ENCODE assay signal across 1 cellular context in the genomic region with DNA sequence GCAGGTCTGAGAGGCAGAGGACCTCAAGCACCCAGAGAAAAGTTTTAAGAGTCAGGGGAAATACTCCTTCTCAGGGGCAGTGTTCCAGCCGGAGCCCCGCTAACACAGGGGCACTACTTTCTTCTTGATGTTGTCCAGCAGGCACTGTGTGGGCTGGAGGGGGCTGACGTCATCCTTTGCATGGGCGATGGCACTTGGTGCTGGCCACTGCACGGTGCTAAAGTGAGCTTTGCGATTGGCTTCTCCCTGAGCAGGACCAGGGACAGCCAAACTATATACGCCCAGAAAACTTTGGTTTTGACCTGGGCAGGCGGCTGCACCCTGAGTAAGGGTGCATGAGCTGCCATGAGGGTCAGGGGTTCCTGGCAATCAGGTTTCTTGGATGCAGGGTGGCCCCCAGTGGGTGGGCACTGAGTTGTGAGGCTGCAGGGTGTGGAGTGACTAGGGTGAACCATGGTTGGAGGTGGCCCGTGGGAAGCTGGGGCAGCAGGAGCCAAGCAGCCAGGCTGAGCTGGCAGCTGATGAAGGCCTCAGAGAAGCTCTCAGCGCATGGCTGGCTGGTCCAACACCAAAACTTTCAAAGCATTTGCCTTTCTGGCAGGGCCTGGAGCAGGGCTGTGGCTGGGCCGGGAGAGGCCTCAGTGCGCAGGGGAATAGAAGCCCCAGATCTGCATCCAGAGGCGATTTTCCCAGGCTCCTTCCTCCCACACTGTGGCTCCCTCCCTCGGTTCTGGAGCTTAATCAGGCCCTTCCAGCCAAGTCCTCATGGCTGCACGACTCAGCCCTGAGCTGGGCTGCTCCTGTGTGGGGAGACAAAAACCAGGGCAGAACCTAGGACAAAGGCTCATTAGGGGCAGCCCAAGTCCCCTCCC.
TF ChIP-seq lines count a peak whose summit lies in the region.

No MANE protein-coding gene starts in this region.

TF ChIP-seq in GM23338, 12 proteins besides CTCF, POLR2A, EP300 and RAD21 (continued from another document):
- TF ChIP-seq, protein P1, sequence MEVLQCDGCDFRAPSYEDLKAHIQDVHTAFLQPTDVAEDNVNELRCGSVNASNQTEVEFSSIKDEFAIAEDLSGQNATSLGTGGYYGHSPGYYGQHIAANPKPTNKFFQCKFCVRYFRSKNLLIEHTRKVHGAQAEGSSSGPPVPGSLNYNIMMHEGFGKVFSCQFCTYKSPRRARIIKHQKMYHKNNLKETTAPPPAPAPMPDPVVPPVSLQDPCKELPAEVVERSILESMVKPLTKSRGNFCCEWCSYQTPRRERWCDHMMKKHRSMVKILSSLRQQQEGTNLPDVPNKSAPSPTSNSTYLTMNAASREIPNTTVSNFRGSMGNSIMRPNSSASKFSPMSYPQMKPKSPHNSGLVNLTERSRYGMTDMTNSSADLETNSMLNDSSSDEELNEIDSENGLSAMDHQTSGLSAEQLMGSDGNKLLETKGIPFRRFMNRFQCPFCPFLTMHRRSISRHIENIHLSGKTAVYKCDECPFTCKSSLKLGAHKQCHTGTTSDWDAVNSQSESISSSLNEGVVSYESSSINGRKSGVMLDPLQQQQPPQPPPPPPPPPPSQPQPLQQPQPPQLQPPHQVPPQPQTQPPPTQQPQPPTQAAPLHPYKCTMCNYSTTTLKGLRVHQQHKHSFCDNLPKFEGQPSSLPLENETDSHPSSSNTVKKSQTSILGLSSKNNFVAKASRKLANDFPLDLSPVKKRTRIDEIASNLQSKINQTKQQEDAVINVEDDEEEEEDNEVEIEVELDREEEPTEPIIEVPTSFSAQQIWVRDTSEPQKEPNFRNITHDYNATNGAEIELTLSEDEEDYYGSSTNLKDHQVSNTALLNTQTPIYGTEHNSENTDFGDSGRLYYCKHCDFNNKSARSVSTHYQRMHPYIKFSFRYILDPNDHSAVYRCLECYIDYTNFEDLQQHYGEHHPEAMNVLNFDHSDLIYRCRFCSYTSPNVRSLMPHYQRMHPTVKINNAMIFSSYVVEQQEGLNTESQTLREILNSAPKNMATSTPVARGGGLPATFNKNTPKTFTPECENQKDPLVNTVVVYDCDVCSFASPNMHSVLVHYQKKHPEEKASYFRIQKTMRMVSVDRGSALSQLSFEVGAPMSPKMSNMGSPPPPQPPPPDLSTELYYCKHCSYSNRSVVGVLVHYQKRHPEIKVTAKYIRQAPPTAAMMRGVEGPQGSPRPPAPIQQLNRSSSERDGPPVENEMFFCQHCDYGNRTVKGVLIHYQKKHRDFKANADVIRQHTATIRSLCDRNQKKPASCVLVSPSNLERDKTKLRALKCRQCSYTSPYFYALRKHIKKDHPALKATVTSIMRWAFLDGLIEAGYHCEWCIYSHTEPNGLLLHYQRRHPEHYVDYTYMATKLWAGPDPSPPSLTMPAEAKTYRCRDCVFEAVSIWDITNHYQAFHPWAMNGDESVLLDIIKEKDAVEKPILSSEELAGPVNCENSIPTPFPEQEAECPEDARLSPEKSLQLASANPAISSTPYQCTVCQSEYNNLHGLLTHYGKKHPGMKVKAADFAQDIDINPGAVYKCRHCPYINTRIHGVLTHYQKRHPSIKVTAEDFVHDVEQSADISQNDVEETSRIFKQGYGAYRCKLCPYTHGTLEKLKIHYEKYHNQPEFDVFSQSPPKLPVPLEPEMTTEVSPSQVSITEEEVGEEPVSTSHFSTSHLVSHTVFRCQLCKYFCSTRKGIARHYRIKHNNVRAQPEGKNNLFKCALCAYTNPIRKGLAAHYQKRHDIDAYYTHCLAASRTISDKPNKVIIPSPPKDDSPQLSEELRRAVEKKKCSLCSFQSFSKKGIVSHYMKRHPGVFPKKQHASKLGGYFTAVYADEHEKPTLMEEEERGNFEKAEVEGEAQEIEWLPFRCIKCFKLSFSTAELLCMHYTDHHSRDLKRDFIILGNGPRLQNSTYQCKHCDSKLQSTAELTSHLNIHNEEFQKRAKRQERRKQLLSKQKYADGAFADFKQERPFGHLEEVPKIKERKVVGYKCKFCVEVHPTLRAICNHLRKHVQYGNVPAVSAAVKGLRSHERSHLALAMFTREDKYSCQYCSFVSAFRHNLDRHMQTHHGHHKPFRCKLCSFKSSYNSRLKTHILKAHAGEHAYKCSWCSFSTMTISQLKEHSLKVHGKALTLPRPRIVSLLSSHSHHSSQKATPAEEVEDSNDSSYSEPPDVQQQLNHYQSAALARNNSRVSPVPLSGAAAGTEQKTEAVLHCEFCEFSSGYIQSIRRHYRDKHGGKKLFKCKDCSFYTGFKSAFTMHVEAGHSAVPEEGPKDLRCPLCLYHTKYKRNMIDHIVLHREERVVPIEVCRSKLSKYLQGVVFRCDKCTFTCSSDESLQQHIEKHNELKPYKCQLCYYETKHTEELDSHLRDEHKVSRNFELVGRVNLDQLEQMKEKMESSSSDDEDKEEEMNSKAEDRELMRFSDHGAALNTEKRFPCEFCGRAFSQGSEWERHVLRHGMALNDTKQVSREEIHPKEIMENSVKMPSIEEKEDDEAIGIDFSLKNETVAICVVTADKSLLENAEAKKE (CRISPR knock-in tag; IDR thresholded peaks at IDR 0.05), result no peak
- no peak for TF ChIP-seq ZNF114 (CRISPR knock-in tag; IDR thresholded peaks at IDR 0.05)
- no peak for TF ChIP-seq NANOG (IDR thresholded peaks at IDR 0.05; ENCODE audit: borderline replicate concordance)
- TF ChIP-seq, protein P2, sequence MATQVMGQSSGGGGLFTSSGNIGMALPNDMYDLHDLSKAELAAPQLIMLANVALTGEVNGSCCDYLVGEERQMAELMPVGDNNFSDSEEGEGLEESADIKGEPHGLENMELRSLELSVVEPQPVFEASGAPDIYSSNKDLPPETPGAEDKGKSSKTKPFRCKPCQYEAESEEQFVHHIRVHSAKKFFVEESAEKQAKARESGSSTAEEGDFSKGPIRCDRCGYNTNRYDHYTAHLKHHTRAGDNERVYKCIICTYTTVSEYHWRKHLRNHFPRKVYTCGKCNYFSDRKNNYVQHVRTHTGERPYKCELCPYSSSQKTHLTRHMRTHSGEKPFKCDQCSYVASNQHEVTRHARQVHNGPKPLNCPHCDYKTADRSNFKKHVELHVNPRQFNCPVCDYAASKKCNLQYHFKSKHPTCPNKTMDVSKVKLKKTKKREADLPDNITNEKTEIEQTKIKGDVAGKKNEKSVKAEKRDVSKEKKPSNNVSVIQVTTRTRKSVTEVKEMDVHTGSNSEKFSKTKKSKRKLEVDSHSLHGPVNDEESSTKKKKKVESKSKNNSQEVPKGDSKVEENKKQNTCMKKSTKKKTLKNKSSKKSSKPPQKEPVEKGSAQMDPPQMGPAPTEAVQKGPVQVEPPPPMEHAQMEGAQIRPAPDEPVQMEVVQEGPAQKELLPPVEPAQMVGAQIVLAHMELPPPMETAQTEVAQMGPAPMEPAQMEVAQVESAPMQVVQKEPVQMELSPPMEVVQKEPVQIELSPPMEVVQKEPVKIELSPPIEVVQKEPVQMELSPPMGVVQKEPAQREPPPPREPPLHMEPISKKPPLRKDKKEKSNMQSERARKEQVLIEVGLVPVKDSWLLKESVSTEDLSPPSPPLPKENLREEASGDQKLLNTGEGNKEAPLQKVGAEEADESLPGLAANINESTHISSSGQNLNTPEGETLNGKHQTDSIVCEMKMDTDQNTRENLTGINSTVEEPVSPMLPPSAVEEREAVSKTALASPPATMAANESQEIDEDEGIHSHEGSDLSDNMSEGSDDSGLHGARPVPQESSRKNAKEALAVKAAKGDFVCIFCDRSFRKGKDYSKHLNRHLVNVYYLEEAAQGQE (IDR thresholded peaks at IDR 0.05; ENCODE audit: unreplicated experiment), result no peak
- TF ChIP-seq EZH2 (IDR thresholded peaks at IDR 0.05; ENCODE audit: low read depth, unreplicated experiment), result no peak
- no peak for TF ChIP-seq EZH2phosphoT487 (IDR thresholded peaks at IDR 0.05; ENCODE audit: unreplicated experiment)
- TF ChIP-seq JUNB (IDR thresholded peaks at IDR 0.05; ENCODE audit: unreplicated experiment), result no peak
- TF ChIP-seq, protein P3, sequence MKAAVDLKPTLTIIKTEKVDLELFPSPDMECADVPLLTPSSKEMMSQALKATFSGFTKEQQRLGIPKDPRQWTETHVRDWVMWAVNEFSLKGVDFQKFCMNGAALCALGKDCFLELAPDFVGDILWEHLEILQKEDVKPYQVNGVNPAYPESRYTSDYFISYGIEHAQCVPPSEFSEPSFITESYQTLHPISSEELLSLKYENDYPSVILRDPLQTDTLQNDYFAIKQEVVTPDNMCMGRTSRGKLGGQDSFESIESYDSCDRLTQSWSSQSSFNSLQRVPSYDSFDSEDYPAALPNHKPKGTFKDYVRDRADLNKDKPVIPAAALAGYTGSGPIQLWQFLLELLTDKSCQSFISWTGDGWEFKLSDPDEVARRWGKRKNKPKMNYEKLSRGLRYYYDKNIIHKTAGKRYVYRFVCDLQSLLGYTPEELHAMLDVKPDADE (IDR thresholded peaks at IDR 0.05), result no peak
- no peak for TF ChIP-seq STAT1 (IDR thresholded peaks at IDR 0.05; ENCODE audit: unreplicated experiment)
TF ChIP-seq in GM23338: peak in this region for 0.
